1 cellular context compared by ENCODE assay signal in genomic region chr20:49692941-49693340, GRCh38.
TF ChIP-seq lines count a peak whose summit lies in the region.

No MANE protein-coding gene starts in this region.

TF ChIP-seq in GM23338, 12 proteins besides CTCF, POLR2A, EP300 and RAD21 (continued from another document):
- no peak for TF ChIP-seq ZNF462 (CRISPR knock-in tag; IDR thresholded peaks at IDR 0.05)
- TF ChIP-seq CREB1 (CRISPR knock-in tag; IDR thresholded peaks at IDR 0.05; ENCODE audit: low read depth), result no peak
- no peak for TF ChIP-seq STAT1 (IDR thresholded peaks at IDR 0.05; ENCODE audit: unreplicated experiment)
- no peak for TF ChIP-seq REST (IDR thresholded peaks at IDR 0.05; ENCODE audit: unreplicated experiment)
